ENCODE assay signal across 8 cellular contexts in genomic region chr11:90220391-90220790, GRCh38. TPM values are rescaled to one million over a fixed set of nuclear protein-coding genes. Genes with fewer than 3 reads are reported as not detected.
A peak's percentile ranks its signal among the peaks of the same experiment; 100 is the strongest.
DNase-seq lines count a peak whose midpoint lies in the region; ATAC-seq and TF ChIP-seq lines count a peak whose summit lies in the region.

No MANE protein-coding gene starts in this region.

- H3K36me3 ChIP-seq in gastrocnemius medialis, result no peaks in the 10 kb centered on the region

- no peak for TF ChIP-seq CTCF in cardiac fibroblast (IDR thresholded peaks at IDR 0.05; ENCODE audit: low read depth, low read length)
- TF ChIP-seq CTCF in gastrocnemius medialis (IDR thresholded peaks at IDR 0.05 in 4 of 5, conservative IDR thresholded peaks at IDR 0.05 in 1 of 5), result no peak

- H3K9me3 ChIP-seq in gastrocnemius medialis, result no peaks in the 10 kb centered on the region

- peaks cover 41% of the 10 kb centered on the region for H3K4me1 Mint-ChIP-seq in activated CD4-positive, alpha-beta T cell treated with anti-CD3 and anti-CD28 coated beads, Interleukin-2, amount 10 ng/mL, durations not matched to agents 24 days and 14 days

- no peak for DNase-seq in activated CD4-positive, alpha-beta T cell treated with anti-CD3 and anti-CD28 coated beads, Interleukin-2, amount 10 ng/mL, durations not matched to agents 24 days and 14 days
- DNase-seq in activated CD4-positive, alpha-beta T cell treated with anti-CD3 and anti-CD28 coated beads for 48 hours, result no peak
- DNase-seq in NCI-H226, result peak; percentile 10
- DNase-seq in cardiac fibroblast (ENCODE audit: low read depth in 2 of 2), result peak; percentile 54 to 78
- DNase-seq in gastrocnemius medialis, result no peak
- no peak for DNase-seq in NCI-H1930 (lab: John Stamatoyannopoulos, UW)
- DNase-seq in NCI-H187 (lab: John Stamatoyannopoulos, UW), result no peak

- intact Hi-C loops in activated CD4-positive, alpha-beta T cell treated with anti-CD3 and anti-CD28 coated beads, Interleukin-2, amount 10 ng/mL, durations not matched to agents 24 days and 14 days (cut with micrococcal nuclease), result loop anchor here (2.0 kb wide), 1 partner anchor 16 kb away; no protein-coding TSS in a partner anchor
- intact Hi-C loops in gastrocnemius medialis (cut with DNase I; ENCODE audit: low total_unique reads), result no loop called here

- in situ Hi-C loops in gastrocnemius medialis (cut with MboI; ENCODE audit: low sequenced_read_pairs in 4 of 4), result no loop called here

- peak overlapping the region in 3 of 4 donors; percentile 18 to 94 (median 22) for H3K27ac ChIP-seq in gastrocnemius medialis

- peaks cover 41% of the 10 kb centered on the region for H3K36me3 Mint-ChIP-seq in activated CD4-positive, alpha-beta T cell treated with anti-CD3 and anti-CD28 coated beads, Interleukin-2, amount 10 ng/mL, durations not matched to agents 24 days and 14 days (ENCODE audit: low read depth)

- H3K4me1 ChIP-seq in gastrocnemius medialis, result peaks cover 68 to 71% of the 10 kb centered on the region in 2 donors

- no peak for TF ChIP-seq POLR2A in gastrocnemius medialis (IDR thresholded peaks at IDR 0.05)

- H3K27me3 Mint-ChIP-seq in activated CD4-positive, alpha-beta T cell treated with anti-CD3 and anti-CD28 coated beads, Interleukin-2, amount 10 ng/mL, durations not matched to agents 24 days and 14 days, result no peaks in the 10 kb centered on the region

- peaks cover 4% of the 10 kb centered on the region for H3K9me3 Mint-ChIP-seq in activated CD4-positive, alpha-beta T cell treated with anti-CD3 and anti-CD28 coated beads, Interleukin-2, amount 10 ng/mL, durations not matched to agents 24 days and 14 days

- H3K4me3 ChIP-seq in cardiac fibroblast (replicated peaks in 1 of 2; ENCODE audit: low read depth in 2 of 2, low read length in 2 of 2), result no peak overlapping the region
- H3K4me3 ChIP-seq in gastrocnemius medialis, result peak overlapping the region in 3 of 4 donors; percentile 81 to 94 (median 87)

- H3K4me3 Mint-ChIP-seq in activated CD4-positive, alpha-beta T cell treated with anti-CD3 and anti-CD28 coated beads, Interleukin-2, amount 10 ng/mL, durations not matched to agents 24 days and 14 days, result peak overlapping the region; percentile 92

- ATAC-seq in gastrocnemius medialis (no peak), HG03571 (IDR thresholded peaks at IDR 0.05; ENCODE audit: unreplicated experiment) (no peak)

- peak overlapping the region; percentile 21 for H3K27ac Mint-ChIP-seq in activated CD4-positive, alpha-beta T cell treated with anti-CD3 and anti-CD28 coated beads, Interleukin-2, amount 10 ng/mL, durations not matched to agents 24 days and 14 days

- H3K27me3 ChIP-seq in gastrocnemius medialis, result no peaks in the 10 kb centered on the region

RNA-seq across cellular contexts. Expression of gene CHORDC1, which starts 2.5 kb away (rescaled TPM):
- 142 and 149 TPM in 2 replicates for total RNA-seq in activated CD4-positive, alpha-beta T cell treated with anti-CD3 and anti-CD28 coated beads, Interleukin-2, amount 10 ng/mL, durations not matched to agents 24 days and 14 days
- total RNA-seq in gastrocnemius medialis, result 10 to 100 TPM; 32.7 to 64.8 (median 55.9) TPM

Comparison
In these comparisons a context has a peak if more than half of its experiments do, and no peak if none do; other contexts are left out.
1. DNase-seq: peak in NCI-H226 (single experiment) and cardiac fibroblast (2 of 2); none in activated CD4-positive, alpha-beta T cell treated with anti-CD3 and anti-CD28 coated beads, Interleukin-2, amount 10 ng/mL, durations not matched to agents 24 days and 14 days (single experiment), activated CD4-positive, alpha-beta T cell treated with anti-CD3 and anti-CD28 coated beads for 48 hours (single experiment), gastrocnemius medialis (0 of 2), NCI-H1930 (0 of 2) and NCI-H187 (0 of 2).
2. H3K4me3 ChIP-seq: peak in gastrocnemius medialis (3 of 4); none in cardiac fibroblast (0 of 2).